Comparison of ENCODE assay signal across 9 cellular contexts in genomic region chr1:6466023-6466422, GRCh38. TPM values are rescaled to one million over a fixed set of nuclear protein-coding genes. Genes with fewer than 3 reads are reported as not detected.
A peak's percentile ranks its signal among the peaks of the same experiment; 100 is the strongest.
DNase-seq lines count a peak whose midpoint lies in the region; ATAC-seq, FAIRE-seq and TF ChIP-seq lines count a peak whose summit lies in the region.
"Had no signal": no experiment of that assay in that cellular context is flagged by ENCODE, and none has a peak within 500 bp of the region (broad histone marks: within the 10 kb centered on the region; RNA-seq: fewer than 3 reads in every experiment).

A gene with protein sequence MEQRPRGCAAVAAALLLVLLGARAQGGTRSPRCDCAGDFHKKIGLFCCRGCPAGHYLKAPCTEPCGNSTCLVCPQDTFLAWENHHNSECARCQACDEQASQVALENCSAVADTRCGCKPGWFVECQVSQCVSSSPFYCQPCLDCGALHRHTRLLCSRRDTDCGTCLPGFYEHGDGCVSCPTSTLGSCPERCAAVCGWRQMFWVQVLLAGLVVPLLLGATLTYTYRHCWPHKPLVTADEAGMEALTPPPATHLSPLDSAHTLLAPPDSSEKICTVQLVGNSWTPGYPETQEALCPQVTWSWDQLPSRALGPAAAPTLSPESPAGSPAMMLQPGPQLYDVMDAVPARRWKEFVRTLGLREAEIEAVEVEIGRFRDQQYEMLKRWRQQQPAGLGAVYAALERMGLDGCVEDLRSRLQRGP (minus strand): TSS chr1:6466173. CDS start chr1:6466107, 66 bp downstream.

- FAIRE-seq in small intestine (lab: Jason Lieb, UNC) = no peak

- peak within 1 kb of the TSS; percentile 39; the same call in 1 of the 2 replicates for H3K9ac ChIP-seq in ES-I3 (ENCODE audit: low read depth, low read length)

- POLR2A ChIA-PET in activated CD4-positive, alpha-beta memory T cell treated with anti-CD3 and anti-CD28 coated beads, Interleukin-2, amount 10 ng/mL, durations not matched to agents 7 days and 5 days (lab: Charles Lee) = interaction anchor here (0.6 to 1.7 kb wide), 4 partner anchors 12 to 135 kb away, joined by 3 to 6 read pairs (median 3); partner anchors contain the start of gene ZBTB48

- peaks cover 35% of the 10 kb centered on the region for H3K4me1 Mint-ChIP-seq in activated CD4-positive, alpha-beta memory T cell treated with anti-CD3 and anti-CD28 coated beads, Interleukin-2, amount 10 ng/mL, durations not matched to agents 7 days and 5 days

- H3K36me3 Mint-ChIP-seq in activated CD4-positive, alpha-beta memory T cell treated with anti-CD3 and anti-CD28 coated beads, Interleukin-2, amount 10 ng/mL, durations not matched to agents 7 days and 5 days (ENCODE audit: low read depth) = peaks cover 32% of the 10 kb centered on the region

- peak within 1 kb of the TSS; percentile 84 for H3K27ac Mint-ChIP-seq in activated CD4-positive, alpha-beta memory T cell treated with anti-CD3 and anti-CD28 coated beads, Interleukin-2, amount 10 ng/mL, durations not matched to agents 7 days and 5 days

- H3K9me3 Mint-ChIP-seq in activated CD4-positive, alpha-beta memory T cell treated with anti-CD3 and anti-CD28 coated beads, Interleukin-2, amount 10 ng/mL, durations not matched to agents 7 days and 5 days = no peaks in the 10 kb centered on the region

- H3K27me3 ChIP-seq in small intestine (ENCODE audit: control insufficient read depth in 2 of 2, insufficient read depth in 2 of 2, low read length in 2 of 2) = no peaks in the 10 kb centered on the region

- CTCF ChIA-PET in activated CD4-positive, alpha-beta memory T cell treated with anti-CD3 and anti-CD28 coated beads, Interleukin-2, amount 10 ng/mL, durations not matched to agents 7 days and 5 days (lab: Charles Lee) = interaction anchor here (0.7 to 2.3 kb wide), 6 partner anchors 9 to 220 kb away, joined by 3 to 6 read pairs (median 4); partner anchors contain the start of genes NOL9 and TAS1R1

- ATAC-seq in HG02763 (IDR thresholded peaks at IDR 0.05; ENCODE audit: unreplicated experiment) = no peak

- DNase-seq in activated CD4-positive, alpha-beta memory T cell treated with anti-CD3 and anti-CD28 coated beads, Interleukin-2, amount 10 ng/mL, durations not matched to agents 7 days and 5 days = peak; percentile 65
- DNase-seq in effector CD8-positive, alpha-beta T cell (lab: John Stamatoyannopoulos, UW) = peak; percentile 46
- no peak for DNase-seq in small intestine
- DNase-seq in GM10266 (ENCODE audit: extremely low spot score) = no peak
- no peak for DNase-seq in DMS79 treated with DMSO at 0.1 percent for 48 hours (lab: John Stamatoyannopoulos, UW)
- no peak for DNase-seq in RKO (ENCODE audit: low spot score)
- DNase-seq: occipital lobe had no signal

- H3K36me3 ChIP-seq in ES-I3 (ENCODE audit: insufficient read depth, low read length) (no peaks in the 10 kb centered on the region; the same call in 1 of the 2 replicates), small intestine (ENCODE audit: control insufficient read depth in 2 of 2, insufficient read depth in 2 of 2, low read length in 2 of 2) (peaks cover 0 to 6% of the 10 kb centered on the region in 2 donors)

- H3K27ac ChIP-seq in small intestine (ENCODE audit: low read depth in 1 of 2, low read length in 1 of 2) = peak within 1 kb of the TSS; percentile 9 to 60

- H3K27me3 Mint-ChIP-seq in activated CD4-positive, alpha-beta memory T cell treated with anti-CD3 and anti-CD28 coated beads, Interleukin-2, amount 10 ng/mL, durations not matched to agents 7 days and 5 days = no peaks in the 10 kb centered on the region

- WGBS in small intestine, 3 donors = 18 to 42% (median 24%) methylated on average over 29 to 43 of the region's 43 CpGs

- H3K4me1 ChIP-seq in ES-I3 (ENCODE audit: insufficient read depth, low read length) (no peaks in the 10 kb centered on the region), small intestine (ENCODE audit: control insufficient read depth in 2 of 2, insufficient read depth in 1 of 2, low read depth in 1 of 2, low read length in 1 of 2) (no peaks in the 10 kb centered on the region)

- TF ChIP-seq CTCF in GM10266 (IDR thresholded peaks at IDR 0.05; ENCODE audit: control insufficient read depth, insufficient read depth, low read depth, missing control alignments) = no peak

- H3K9me3 ChIP-seq in ES-I3 (ENCODE audit: control insufficient read depth, insufficient read depth, low read length) (no peaks in the 10 kb centered on the region), small intestine (ENCODE audit: control insufficient read depth, low read depth) (no peaks in the 10 kb centered on the region)

- H3K4me3 Mint-ChIP-seq in activated CD4-positive, alpha-beta memory T cell treated with anti-CD3 and anti-CD28 coated beads, Interleukin-2, amount 10 ng/mL, durations not matched to agents 7 days and 5 days = peak within 1 kb of the TSS; percentile 96

- H3K4me3 ChIP-seq in small intestine (ENCODE audit: low read depth in 1 of 2, low read length in 2 of 2) = peak within 1 kb of the TSS; percentile 37 to 49

RNA-seq across cellular contexts. Expression of the gene that starts here (rescaled TPM):
- total RNA-seq in activated CD4-positive, alpha-beta memory T cell treated with anti-CD3 and anti-CD28 coated beads, Interleukin-2, amount 10 ng/mL, durations not matched to agents 7 days and 5 days = 10 to 100 TPM; 82.9 to 85.1 TPM
- polyA plus RNA-seq in small intestine = 10 to 100 TPM; 23.0 to 43.2 (median 23.3) TPM

Comparison
In these comparisons a context has a peak if more than half of its experiments do, and no peak if none do; other contexts are left out.
1. DNase-seq: peak in activated CD4-positive, alpha-beta memory T cell treated with anti-CD3 and anti-CD28 coated beads, Interleukin-2, amount 10 ng/mL, durations not matched to agents 7 days and 5 days (single experiment) and effector CD8-positive, alpha-beta T cell (single experiment); none in small intestine (single experiment), GM10266 (single experiment), DMS79 treated with DMSO at 0.1 percent for 48 hours (single experiment) and RKO (single experiment).